In genomic region chr9:135864447-135865049, GRCh38 we compare ENCODE assay signal across 8 cellular contexts. TPM values are rescaled to one million over a fixed set of nuclear protein-coding genes. Genes with fewer than 3 reads are reported as not detected.
DNase-seq lines count a peak whose midpoint lies in the region; ATAC-seq, FAIRE-seq and TF ChIP-seq lines count a peak whose summit lies in the region.

No MANE protein-coding gene starts in this region.

- H2BK20ac ChIP-seq in H1 (ENCODE audit: low read length) = no peak overlapping the region

- H2BK12ac ChIP-seq in H1 (ENCODE audit: low read depth, low read length) = no peak overlapping the region

- no peak overlapping the region for H2BK15ac ChIP-seq in H1 (ENCODE audit: low read length)

- H3K4me1 Mint-ChIP-seq in activated CD8-positive, alpha-beta T cell treated with anti-CD3 and anti-CD28 coated beads for 36 hours (ENCODE audit: low read depth) = peaks cover 13% of the 10 kb centered on the region

- peak; percentile 82 for FAIRE-seq in H1 (lab: Jason Lieb, UNC)

- no peak overlapping the region for H3K27ac ChIP-seq in H1 (ENCODE audit: low read depth, low read length)

- H3K27me3 Mint-ChIP-seq in activated CD8-positive, alpha-beta T cell treated with anti-CD3 and anti-CD28 coated beads for 36 hours = no peaks in the 10 kb centered on the region

- H3K9ac ChIP-seq in H1 (replicated peaks in 1 of 4; ENCODE audit: extremely low read depth in 1 of 4, low read depth in 3 of 4, low read length in 3 of 4) = no peak overlapping the region

- H4K91ac ChIP-seq in H1 (replicated peaks; ENCODE audit: insufficient read length, low read length) = no peak overlapping the region

- H3K4me1 ChIP-seq in H1 (replicated peaks in 1 of 4; ENCODE audit: control insufficient read depth in 3 of 4, insufficient read depth in 4 of 4, low read length in 3 of 4) = peaks cover 0 to 9% (median 0%) of the 10 kb centered on the region in 4 experiments; a peak in 3 of 7 replicates

- no peak overlapping the region for H3K4me3 ChIP-seq in H1 (ENCODE audit: extremely low read depth in 1 of 4, insufficient read depth in 2 of 4, low read depth in 3 of 4, low read length in 4 of 4)

- CTCF ChIA-PET in activated CD8-positive, alpha-beta T cell treated with anti-CD3 and anti-CD28 coated beads for 36 hours (lab: Charles Lee) = interaction anchor here (0.6 to 2.0 kb wide), 14 partner anchors 8 to 403 kb away, joined by 3 to 12 read pairs (median 4); partner anchors contain the start of gene CAMSAP1
- CTCF ChIA-PET in H1 (lab: Charles Lee; ENCODE audit: partially characterized antibody) = interaction anchor here (0.6 to 3.2 kb wide), 24 partner anchors 10 to 390 kb away, joined by 3 to 23 read pairs (median 4); no protein-coding TSS in a partner anchor

- peaks cover 13 to 86% of the 10 kb centered on the region in 2 experiments for H3K79me2 ChIP-seq in H1 (ENCODE audit: control insufficient read depth in 1 of 2, insufficient read depth in 2 of 2, low read length in 2 of 2)

- H3K27me3 ChIP-seq in H1 (replicated peaks in 1 of 4; ENCODE audit: control insufficient read depth in 3 of 4, extremely low read depth in 1 of 4, insufficient read depth in 3 of 4, low read length in 3 of 4) = no peaks in the 10 kb centered on the region

- no peak overlapping the region for H2BK120ac ChIP-seq in H1 (replicated peaks; ENCODE audit: low read depth, low read length)

- H3K23ac ChIP-seq in H1 (ENCODE audit: insufficient read length) = no peak overlapping the region

- intact Hi-C loops in activated CD8-positive, alpha-beta T cell treated with anti-CD3 and anti-CD28 coated beads for 36 hours (cut with micrococcal nuclease) = no loop called here

- peaks cover 14% of the 10 kb centered on the region for H3K36me3 Mint-ChIP-seq in activated CD8-positive, alpha-beta T cell treated with anti-CD3 and anti-CD28 coated beads for 36 hours (ENCODE audit: low read depth)

- no peaks in the 10 kb centered on the region for H3K9me3 Mint-ChIP-seq in activated CD8-positive, alpha-beta T cell treated with anti-CD3 and anti-CD28 coated beads for 36 hours

- no peaks in the 10 kb centered on the region for H3K9me3 ChIP-seq in H1 (ENCODE audit: insufficient read depth in 2 of 2, low read depth in 1 of 2, low read length in 1 of 2)

- H2BK5ac ChIP-seq in H1 (ENCODE audit: low read depth, low read length) = no peak overlapping the region

- POLR2A ChIA-PET in activated CD8-positive, alpha-beta T cell treated with anti-CD3 and anti-CD28 coated beads for 36 hours (lab: Charles Lee) = interaction anchor here (0.7 kb wide), 1 partner anchor 62 kb away, joined by 4 read pairs; no protein-coding TSS in a partner anchor
- POLR2A ChIA-PET in H1 (lab: Charles Lee; ENCODE audit: partially characterized antibody) = interaction anchor here (1.0 kb wide), 2 partner anchors 42 to 361 kb away, joined by 3 to 4 read pairs; no protein-coding TSS in a partner anchor

- no peak overlapping the region for H4K8ac ChIP-seq in H1 (ENCODE audit: extremely low read depth, insufficient read depth, low read length)

- H3K27ac Mint-ChIP-seq in activated CD8-positive, alpha-beta T cell treated with anti-CD3 and anti-CD28 coated beads for 36 hours = no peak overlapping the region

- H3K23me2 ChIP-seq in H1 (ENCODE audit: low read depth, low read length) = no peaks in the 10 kb centered on the region

- peaks cover 17 to 33% of the 10 kb centered on the region in 2 experiments for H4K20me1 ChIP-seq in H1 (replicated peaks in 1 of 2; ENCODE audit: control insufficient read depth in 1 of 2, insufficient read depth in 2 of 2, low read length in 2 of 2)

- no peak overlapping the region for H2AK5ac ChIP-seq in H1 (ENCODE audit: low read depth, low read length)

- H3K18ac ChIP-seq in H1 (ENCODE audit: extremely low read depth, low read length) = no peak overlapping the region

- no peak overlapping the region for H3K4ac ChIP-seq in H1 (replicated peaks; ENCODE audit: insufficient read length, low read depth, low read length)

- 46% methylated on average over 8 of the region's 8 CpGs; no CpG with 5 or more reads in 1 of the 2 experiments for WGBS in H1 (ENCODE audit: extremely low coverage in 1 of 2, insufficient coverage in 1 of 2, insufficient read length in 1 of 2, insufficient replicate concordance in 2 of 2, low coverage in 1 of 2, low lambda C conversion rate in 2 of 2, missing lambda C conversion rate in 1 of 2), 2 experiments

- no peak for TF ChIP-seq EP300 in H1 (IDR thresholded peaks at IDR 0.05; ENCODE audit: borderline replicate concordance in 1 of 2, low read depth in 2 of 2, low read length in 2 of 2)

- no peak overlapping the region for H3K14ac ChIP-seq in H1 (ENCODE audit: insufficient read length)

- ATAC-seq in activated CD8-positive, alpha-beta T cell treated with anti-CD3 and anti-CD28 coated beads for 36 hours = peak; percentile 70
- no peak for ATAC-seq in HG03039 (IDR thresholded peaks at IDR 0.05; ENCODE audit: unreplicated experiment)

- H3K4me2 ChIP-seq in H1 (ENCODE audit: insufficient read depth in 1 of 2, low read depth in 2 of 2, low read length in 2 of 2) = no peak overlapping the region

- no peak overlapping the region for H3K56ac ChIP-seq in H1 (replicated peaks; ENCODE audit: insufficient read length, low read depth, low read length)

- no peak overlapping the region for H3K4me3 Mint-ChIP-seq in activated CD8-positive, alpha-beta T cell treated with anti-CD3 and anti-CD28 coated beads for 36 hours

- peak; percentile 18 for DNase-seq in NCI-H2029 (lab: John Stamatoyannopoulos, UW)
- DNase-seq in NCI-H2029 treated with DMSO at 0.1 percent for 48 hours (lab: John Stamatoyannopoulos, UW) = no peak
- peak; percentile 61 for DNase-seq in NCI-H2227 (lab: John Stamatoyannopoulos, UW; ENCODE audit: unreplicated experiment)
- peak; percentile 83 for DNase-seq in activated CD8-positive, alpha-beta T cell treated with anti-CD3 and anti-CD28 coated beads for 36 hours
- peak; percentile 43 to 97 for DNase-seq in H1 (ENCODE audit: low read depth in 1 of 2, low spot score in 2 of 2)
- peak; percentile 69 for DNase-seq in midbrain (lab: John Stamatoyannopoulos, UW)
- peak; percentile 91 for DNase-seq in stimulated activated CD8-positive, alpha-beta memory T cell treated with anti-CD3 and anti-CD28 coated beads, Interleukin-4, amount 100 ng/mL, for 48 hours

- no peak overlapping the region for H4K5ac ChIP-seq in H1 (ENCODE audit: insufficient read length, low read depth, low read length)

- H2AFZ ChIP-seq in H1 (ENCODE audit: low read length) = no peak overlapping the region

- TF ChIP-seq RAD21 in H1 (IDR thresholded peaks at IDR 0.05 in 1 of 2, conservative IDR thresholded peaks at IDR 0.05 in 1 of 2; ENCODE audit: low read depth in 2 of 2, low read length in 2 of 2) = peak; percentile 58 to 70

- peak; percentile 84 for TF ChIP-seq CTCF in activated CD8-positive, alpha-beta T cell treated with anti-CD3 and anti-CD28 coated beads for 36 hours (IDR thresholded peaks at IDR 0.05)
- TF ChIP-seq CTCF in H1 (IDR thresholded peaks at IDR 0.05; ENCODE audit: control extremely low read depth in 1 of 3, insufficient read depth in 1 of 3, low read depth in 1 of 3, low read length in 3 of 3) = peak; percentile 65 to 82 (median 80)

- no peak for TF ChIP-seq POLR2A in H1 (IDR thresholded peaks at IDR 0.05; ENCODE audit: control extremely low read depth in 1 of 2, low read depth in 2 of 2, low read length in 2 of 2)

- peaks cover 0 to 3% (median 1%) of the 10 kb centered on the region in 4 experiments; a peak in 3 of 8 replicates for H3K36me3 ChIP-seq in H1 (ENCODE audit: control insufficient read depth in 2 of 4, insufficient read depth in 4 of 4, low read length in 3 of 4)

- peaks cover 16% of the 10 kb centered on the region; the same call in 1 of the 2 replicates for H3K79me1 ChIP-seq in H1 (ENCODE audit: low read depth, low read length)

TF ChIP-seq in H1, 55 proteins besides CTCF, POLR2A, EP300 and RAD21:
- TF ChIP-seq BACH1 (IDR thresholded peaks at IDR 0.05; ENCODE audit: low read length) (no peak), NANOG (IDR thresholded peaks at IDR 0.05; ENCODE audit: insufficient read depth, low read depth, low read length, poor library complexity, severe bottlenecking) (peak; percentile 57), SP4 (IDR thresholded peaks at IDR 0.05; ENCODE audit: low read length) (0 out of 2 replicates have a peak, but pooled peaks have one; percentile 34)

RNA-seq across cellular contexts. Expression of gene CAMSAP1, which starts 42.8 kb away (rescaled TPM):
- 10 to 100 TPM; 20.2 to 27.0 TPM for total RNA-seq in activated CD8-positive, alpha-beta T cell treated with anti-CD3 and anti-CD28 coated beads for 36 hours
- total RNA-seq in H1 (2021; fragmentation: NEBNext Ultra II Directional; extraction: Animal tissue kit (Norgen Biotek cat#: 25700)) = 43.1 and 44.0 TPM in 2 replicates
- 13.4 and 14.4 TPM in 2 replicates for polyA plus RNA-seq in H1 (2011; rRNA removed)
- 10.7 TPM for polyA plus RNA-seq in H1 (2011; cell fraction: cytosol; rRNA removed)
- 29.4 TPM for polyA plus RNA-seq in H1 (2011; cell fraction: nucleus; rRNA removed)
- 18.7 to 25.2 TPM (median 22.4 TPM) in 4 replicates for polyA plus RNA-seq in H1 (2012, experiment 1 of 2)
- 5.8 TPM for polyA plus RNA-seq in H1 (2012, experiment 2 of 2)
- 19.1 TPM for polyA plus RNA-seq in H1 (2013, experiment 1 of 2)
- polyA plus RNA-seq in H1 (2013, experiment 2 of 2) = 17.7 TPM
- polyA minus RNA-seq in H1 (2011; rRNA and poly(A)+ RNA removed) = 29.0 and 30.8 TPM in 2 replicates
- polyA minus RNA-seq in H1 (2011; cell fraction: cytosol; rRNA and poly(A)+ RNA removed) = 64.3 TPM
- polyA minus RNA-seq in H1 (2011; cell fraction: nucleus; rRNA and poly(A)+ RNA removed) = 31.5 TPM
